Comparison of ENCODE assay signal across 18 cellular contexts in the genomic region with DNA sequence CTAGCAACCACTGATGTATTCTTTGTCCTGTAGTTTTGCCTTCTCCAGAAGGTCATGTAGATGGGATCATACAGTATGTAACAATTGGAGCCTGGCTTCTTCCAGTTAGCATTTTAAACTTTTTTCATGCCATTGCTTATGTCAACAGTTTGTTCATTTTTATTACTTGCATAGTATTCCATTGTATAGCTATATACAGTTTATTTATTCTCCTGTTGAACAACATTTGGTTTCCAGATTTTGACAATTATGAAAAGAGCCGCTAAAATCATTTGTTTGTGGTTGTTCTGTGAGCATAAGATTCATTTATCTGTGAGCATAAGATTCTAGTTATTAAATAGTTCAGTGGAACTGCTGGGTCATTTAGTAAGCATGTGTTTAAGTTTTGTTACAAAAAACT.
"Had no signal": no experiment of that assay in that cellular context is flagged by ENCODE, and none has a peak within 500 bp of the region (broad histone marks: within the 10 kb centered on the region; RNA-seq: fewer than 3 reads in every experiment).

No MANE protein-coding gene starts in this region.

- H3K27ac ChIP-seq: neural progenitor cell, neutrophil, ovary, pancreas, parathyroid adenoma, prostate gland, psoas muscle, right atrium auricular region, right lobe of liver, sigmoid colon, skin epidermis, spleen had no signal

- H3K4me3 ChIP-seq: neural progenitor cell, ovary, pancreas, prostate gland, psoas muscle, right atrium auricular region, right lobe of liver, sigmoid colon, skin epidermis, smooth muscle cell, spleen had no signal

- H3K9me3 ChIP-seq: neutrophil, ovary, pancreas, prostate gland, psoas muscle, right atrium auricular region, sigmoid colon, spleen had no signal

- ATAC-seq: naive thymus-derived CD8-positive, alpha-beta T cell; natural killer cell; natural killer cell treated with Interleukin-12 subunit alpha and Interleukin-12 subunit beta and Interleukin-15 and Interleukin-18, amount 100 ng/mL, for 72 hours; pancreas; psoas muscle; right cardiac atrium; right lobe of liver; sciatic nerve had no signal

- H3K36me3 ChIP-seq: neural progenitor cell, neutrophil, ovary, pancreas, prostate gland, right atrium auricular region, right lobe of liver, sigmoid colon, spleen had no signal

- H3K4me1 ChIP-seq: neural progenitor cell, pancreas, parathyroid adenoma, prostate gland, psoas muscle, right atrium auricular region, right lobe of liver, sigmoid colon, spleen had no signal
